ENCODE assay signal across 1 cellular context in the genomic region with DNA sequence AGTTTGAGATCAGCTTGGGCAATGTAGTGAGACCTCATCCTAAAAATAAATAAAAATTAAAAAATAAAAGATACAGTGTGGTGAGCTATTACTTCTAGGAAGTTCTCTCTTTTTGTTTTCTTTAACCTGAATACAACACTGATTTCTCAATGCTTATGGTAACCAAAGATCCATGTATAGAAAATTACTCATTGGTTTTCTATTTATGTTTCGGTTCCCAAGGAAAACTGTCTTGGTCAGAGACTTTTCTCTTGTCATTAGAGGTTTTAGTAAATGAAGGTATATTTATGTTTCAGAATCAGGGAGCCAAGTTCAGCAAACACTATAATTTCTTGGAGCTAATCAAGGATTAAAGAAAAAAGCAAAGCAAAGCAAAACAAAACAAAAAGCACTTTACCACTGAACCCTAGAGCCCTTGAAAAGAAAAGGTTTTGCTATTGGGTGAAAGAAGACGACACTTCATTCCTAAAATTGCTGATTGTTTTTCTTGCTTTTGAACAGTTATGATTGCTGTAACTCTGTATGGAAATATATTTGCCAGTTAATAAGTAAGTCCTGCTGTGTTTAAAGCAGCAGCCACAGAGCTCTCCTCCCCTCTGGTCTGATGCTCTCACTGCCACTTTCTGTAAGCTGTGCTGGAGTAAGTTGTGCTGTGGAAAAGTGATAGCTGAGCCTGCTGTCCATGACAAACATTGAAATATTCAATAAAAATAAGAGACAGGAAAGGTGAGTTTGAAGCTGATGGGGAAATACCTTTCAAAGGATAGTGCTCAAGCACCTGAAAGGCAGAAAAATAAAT.
TF ChIP-seq lines count a peak whose summit lies in the region.

No MANE protein-coding gene starts in this region.

TF ChIP-seq in H1, 55 proteins besides CTCF, POLR2A, EP300 and RAD21:
- no peak for TF ChIP-seq CBX8 (IDR thresholded peaks at IDR 0.05; ENCODE audit: borderline replicate concordance, low read depth, low read length)
- no peak for TF ChIP-seq ZNF274 (IDR thresholded peaks at IDR 0.05; ENCODE audit: borderline replicate concordance, extremely low read depth, low read length)
- no peak for TF ChIP-seq CREB1 (IDR thresholded peaks at IDR 0.05)
- TF ChIP-seq SP1 (IDR thresholded peaks at IDR 0.05; ENCODE audit: low read depth, low read length) = no peak
- TF ChIP-seq POU5F1 (IDR thresholded peaks at IDR 0.05; ENCODE audit: low read depth, low read length) = no peak
- TF ChIP-seq GTF2F1 (IDR thresholded peaks at IDR 0.05; ENCODE audit: borderline replicate concordance, low read depth, low read length) = no peak
- TF ChIP-seq TAF1 (IDR thresholded peaks at IDR 0.05; ENCODE audit: low read depth, low read length) = no peak
- TF ChIP-seq PHF8 (conservative IDR thresholded peaks at IDR 0.05; ENCODE audit: low read depth, low read length) = no peak
- no peak for TF ChIP-seq TAF7 (optimal IDR thresholded peaks at IDR 0.05; ENCODE audit: borderline replicate concordance, low read depth, low read length)
- no peak for TF ChIP-seq SAP30 (IDR thresholded peaks at IDR 0.05; ENCODE audit: insufficient read depth, insufficient replicate concordance, low read length)
- TF ChIP-seq MAFK (IDR thresholded peaks at IDR 0.05; ENCODE audit: low read depth, low read length) = no peak
- TF ChIP-seq JUN (IDR thresholded peaks at IDR 0.05; ENCODE audit: low read depth, low read length) = no peak
